In genomic region chr2:42065753-42066152, GRCh38 we compare ENCODE assay signal across 5 cellular contexts. TPM values are rescaled to one million over a fixed set of nuclear protein-coding genes. Genes with fewer than 3 reads are reported as not detected.
"Had no signal": no experiment of that assay in that cellular context is flagged by ENCODE, and none has a peak within 500 bp of the region (broad histone marks: within the 10 kb centered on the region; RNA-seq: fewer than 3 reads in every experiment).

No MANE protein-coding gene starts in this region.

RNA-seq across cellular contexts. Expression of gene PKDCC, which starts 17.9 kb away (rescaled TPM):
- total RNA-seq: mononuclear cell; naive thymus-derived CD4-positive, alpha-beta T cell had no signal
- polyA plus RNA-seq: immature natural killer cell; keratinocyte; mammary epithelial cell; naive thymus-derived CD4-positive, alpha-beta T cell had no signal
